In the genomic region with DNA sequence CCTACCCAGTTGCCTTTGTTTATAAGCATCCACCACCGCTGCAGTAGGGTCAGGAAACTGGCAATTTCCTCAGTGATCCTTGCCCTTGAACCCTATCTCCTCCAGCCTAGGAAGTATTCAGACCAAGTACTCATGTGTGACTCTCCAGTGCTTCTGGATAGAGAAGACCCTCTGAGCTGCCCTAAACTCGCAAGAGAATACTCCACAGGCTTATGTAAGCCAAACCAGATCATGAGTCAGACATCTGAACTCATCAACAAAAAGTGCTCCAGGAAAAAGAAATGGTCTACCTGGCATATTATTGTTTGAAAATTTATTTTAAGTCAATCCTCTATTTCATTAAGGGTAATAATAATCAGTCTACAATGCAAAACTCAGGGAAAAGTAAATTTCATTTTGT, we compare ENCODE assay signal across 16 cellular contexts.
DNase-seq lines count a peak whose midpoint lies in the region; ATAC-seq and TF ChIP-seq lines count a peak whose summit lies in the region.
"Had no signal": no experiment of that assay in that cellular context is flagged by ENCODE, and none has a peak within 500 bp of the region (broad histone marks: within the 10 kb centered on the region; RNA-seq: fewer than 3 reads in every experiment).

No MANE protein-coding gene starts in this region.

- TF ChIP-seq CTCF in fibroblast of lung (conservative IDR thresholded peaks at IDR 0.05 in 1 of 2, IDR thresholded peaks at IDR 0.05 in 1 of 2; ENCODE audit: low read depth in 1 of 2, low read length in 2 of 2) = no peak
- TF ChIP-seq CTCF in gastrocnemius medialis (IDR thresholded peaks at IDR 0.05 in 4 of 5, conservative IDR thresholded peaks at IDR 0.05 in 1 of 5) = no peak

- DNase-seq in EL (peak; percentile 53), T-helper 17 cell (no peak), fibroblast of lung (ENCODE audit: low read depth in 2 of 2) (peak in 1 of 2 donors; percentile 70), gastrocnemius medialis (no peak), H4 (ENCODE audit: low spot score) (no peak), GF-D8 (lab: John Stamatoyannopoulos, UW) (no peak)
- no peak for DNase-seq in stimulated activated CD4-positive, alpha-beta T cell treated with anti-CD3 and anti-CD28 coated beads, Interleukin-4, amount 100 ng/mL, for 24 hours
- DNase-seq: activated CD4-positive, alpha-beta T cell treated with anti-CD3 and anti-CD28 coated beads, Interleukin-2, amount 50 U/mL, for 1 hour; foreskin melanocyte; islet precursor cell; stimulated activated CD4-positive, alpha-beta T cell treated with anti-CD3 and anti-CD28 coated beads, Interleukin-15, amount 100 ng/mL, for 24 hours; stimulated activated CD8-positive, alpha-beta memory T cell treated with anti-CD3 and anti-CD28 coated beads, Interleukin-4, amount 100 ng/mL, for 48 hours had no signal

- H3K4me3 ChIP-seq in fibroblast of lung (replicated peaks in 1 of 4; ENCODE audit: control extremely low read depth in 1 of 4, insufficient read depth in 1 of 4, low read depth in 3 of 4, low read length in 4 of 4) = no peak overlapping the region
- no peak overlapping the region for H3K4me3 ChIP-seq in gastrocnemius medialis
- H3K4me3 ChIP-seq: cardiac muscle cell had no signal

- H4K20me1 ChIP-seq in fibroblast of lung (ENCODE audit: control insufficient read depth, extremely low read depth, insufficient read depth, low read length) = no peaks in the 10 kb centered on the region

- H2AFZ ChIP-seq in fibroblast of lung (ENCODE audit: low read length) = no peak overlapping the region

- no peak for ATAC-seq in T-helper 17 cell
- no peak for ATAC-seq in gastrocnemius medialis
- ATAC-seq in HG03460 (IDR thresholded peaks at IDR 0.05; ENCODE audit: unreplicated experiment) = no peak

- no peak overlapping the region for H3K9ac ChIP-seq in fibroblast of lung (ENCODE audit: insufficient read depth, low read length)

- H3K27ac ChIP-seq in fibroblast of lung (ENCODE audit: insufficient read depth, low read length) = peak overlapping the region; percentile 83
- H3K27ac ChIP-seq in gastrocnemius medialis = peak overlapping the region; percentile 8 to 59 (median 44)
- H3K27ac ChIP-seq: cardiac muscle cell, neutrophil had no signal

- H3K27me3 Mint-ChIP-seq in T-helper 17 cell = no peaks in the 10 kb centered on the region

- TF ChIP-seq POLR2A in gastrocnemius medialis (IDR thresholded peaks at IDR 0.05) = no peak

- H3K27ac Mint-ChIP-seq in T-helper 17 cell = peak overlapping the region; percentile 54
- H3K27ac Mint-ChIP-seq: T-helper 1 cell treated with Interleukin-12 subunit alpha and Interleukin-12 subunit beta and Interleukin-4 antibody, amounts not matched to agents 30 μg/mL and 1 μg/mL, for 36 hours had no signal

- in situ Hi-C loops in gastrocnemius medialis (cut with MboI; ENCODE audit: low sequenced_read_pairs in 4 of 4) = no loop called here

- H3K9me3 ChIP-seq in T-helper 17 cell (ENCODE audit: control insufficient read depth, low read length, poor library complexity, severe bottlenecking) = no peaks in the 10 kb centered on the region
- no peaks in the 10 kb centered on the region for H3K9me3 ChIP-seq in fibroblast of lung (ENCODE audit: control insufficient read depth, insufficient read depth, low read depth, low read length)
- H3K9me3 ChIP-seq in gastrocnemius medialis = no peaks in the 10 kb centered on the region
- H3K9me3 ChIP-seq: neutrophil had no signal

- intact Hi-C loops in gastrocnemius medialis (cut with DNase I; ENCODE audit: low total_unique reads) = no loop called here

- H3K36me3 ChIP-seq in fibroblast of lung (ENCODE audit: control insufficient read depth, insufficient read depth, low read length) (no peaks in the 10 kb centered on the region), gastrocnemius medialis (no peaks in the 10 kb centered on the region)
- H3K36me3 ChIP-seq: cardiac muscle cell, neutrophil had no signal

- H3K27me3 ChIP-seq in fibroblast of lung (ENCODE audit: control insufficient read depth, insufficient read depth, low read length) (no peaks in the 10 kb centered on the region), gastrocnemius medialis (no peaks in the 10 kb centered on the region)
- H3K27me3 ChIP-seq: cardiac muscle cell, neutrophil had no signal

- H3K79me2 ChIP-seq in fibroblast of lung (ENCODE audit: control insufficient read depth, insufficient read depth, low read length) = peaks cover 29% of the 10 kb centered on the region

- H3K36me3 Mint-ChIP-seq in T-helper 17 cell (ENCODE audit: low read depth) = peaks cover 3% of the 10 kb centered on the region

- peaks cover 38% of the 10 kb centered on the region for H3K4me1 Mint-ChIP-seq in T-helper 17 cell

- no peak overlapping the region for H3K4me3 Mint-ChIP-seq in T-helper 17 cell
- H3K4me3 Mint-ChIP-seq: T-helper 1 cell treated with Interleukin-12 subunit alpha and Interleukin-12 subunit beta and Interleukin-4 antibody, amounts not matched to agents 30 μg/mL and 1 μg/mL, for 36 hours had no signal

- H3K4me1 ChIP-seq in fibroblast of lung (ENCODE audit: control insufficient read depth, extremely low read depth, insufficient read depth, low read length) = peaks cover 24% of the 10 kb centered on the region
- peaks cover 60 to 61% of the 10 kb centered on the region in 2 donors for H3K4me1 ChIP-seq in gastrocnemius medialis

- peak overlapping the region; percentile 48 for H3K4me2 ChIP-seq in fibroblast of lung (ENCODE audit: extremely low read depth, insufficient read depth, low read length)
